8 cellular contexts compared by ENCODE assay signal in the genomic region with DNA sequence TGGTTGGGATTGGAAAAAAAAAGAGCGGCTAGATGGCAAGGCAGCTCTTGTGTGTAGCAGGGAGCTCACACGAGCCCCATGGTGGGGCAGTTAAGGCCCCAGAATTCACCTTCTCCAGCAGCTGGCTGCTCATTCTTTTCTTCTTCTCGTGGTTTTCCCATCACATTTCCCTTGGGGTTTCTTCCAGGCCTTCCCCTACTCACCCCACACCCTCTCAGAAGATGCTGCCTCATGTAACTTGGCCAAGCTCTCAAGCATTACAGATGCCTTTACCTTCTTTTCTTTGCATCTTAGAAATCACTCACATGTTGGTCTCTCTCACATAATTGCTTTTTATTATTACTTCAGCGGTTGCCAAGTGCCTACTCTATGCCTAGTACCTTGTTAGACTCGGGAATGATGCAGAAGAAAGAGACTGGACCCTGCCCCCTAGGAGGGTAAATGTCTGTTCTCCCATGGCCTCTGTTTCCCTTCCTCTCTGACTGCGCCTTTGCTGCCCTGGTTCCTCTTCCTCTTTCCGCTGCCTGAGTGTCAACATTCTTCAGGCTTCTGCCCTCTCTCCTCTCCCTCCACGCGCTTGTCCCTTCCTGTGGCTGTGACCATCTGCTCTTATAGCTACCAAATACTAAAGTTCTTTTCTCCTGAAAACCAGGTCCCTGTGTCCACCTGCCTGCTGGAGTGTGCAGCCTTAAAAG. TPM values are rescaled to one million over a fixed set of nuclear protein-coding genes. Genes with fewer than 3 reads are reported as not detected.
DNase-seq lines count a peak whose midpoint lies in the region; ATAC-seq and TF ChIP-seq lines count a peak whose summit lies in the region.

No MANE protein-coding gene starts in this region.

- no peak for DNase-seq in CD4-positive, alpha-beta memory T cell
- DNase-seq in NAMALWA (ENCODE audit: low spot score) = peak; percentile 45
- no peak for DNase-seq in mammary epithelial cell
- no peak for DNase-seq in NCI-H1105 treated with DMSO at 0.1 percent for 48 hours (lab: John Stamatoyannopoulos, UW)

- TF ChIP-seq CTCF in mammary epithelial cell (conservative IDR thresholded peaks at IDR 0.05 in 1 of 2, IDR thresholded peaks at IDR 0.05 in 1 of 2; ENCODE audit: extremely low read depth in 1 of 2, insufficient read depth in 1 of 2, low read depth in 1 of 2, low read length in 2 of 2) = no peak

- peaks cover 45% of the 10 kb centered on the region for H3K4me1 ChIP-seq in CD4-positive, alpha-beta memory T cell (ENCODE audit: insufficient read depth, low read length)
- H3K4me1 ChIP-seq in mammary epithelial cell (ENCODE audit: insufficient read depth, low read length) (peaks cover 33% of the 10 kb centered on the region), muscle layer of duodenum (ENCODE audit: control insufficient read depth in 1 of 2, insufficient read depth in 2 of 2, low read length in 2 of 2) (peaks cover 0 to 20% of the 10 kb centered on the region in 2 donors)

- H3K79me2 ChIP-seq in mammary epithelial cell (ENCODE audit: insufficient read depth, low read length) = peaks cover 59% of the 10 kb centered on the region

- POLR2A ChIA-PET in CD4-positive, alpha-beta memory T cell (lab: Charles Lee; ENCODE audit: partially characterized antibody) = interaction anchor here (0.8 to 1.2 kb wide), 3 partner anchors 23 to 43 kb away, joined by 3 read pairs; no protein-coding TSS in a partner anchor

- no peaks in the 10 kb centered on the region for H3K9me3 Mint-ChIP-seq in CD4-positive, alpha-beta memory T cell

- H3K27ac Mint-ChIP-seq in CD4-positive, alpha-beta memory T cell = peak overlapping the region; percentile 61 to 95 (median 91)

- peak overlapping the region; percentile 58 for H3K9ac ChIP-seq in mammary epithelial cell (ENCODE audit: insufficient read depth, low read length)

- H3K36me3 ChIP-seq in CD4-positive, alpha-beta memory T cell (ENCODE audit: insufficient read depth, low read length) = no peaks in the 10 kb centered on the region
- no peaks in the 10 kb centered on the region for H3K36me3 ChIP-seq in mammary epithelial cell (ENCODE audit: insufficient read depth, low read length)
- no peaks in the 10 kb centered on the region for H3K36me3 ChIP-seq in muscle layer of duodenum (ENCODE audit: control insufficient read depth in 1 of 2, insufficient read depth in 2 of 2, low read length in 2 of 2)

- H3K27me3 Mint-ChIP-seq in CD4-positive, alpha-beta memory T cell = no peaks in the 10 kb centered on the region

- H3K4me1 Mint-ChIP-seq in CD4-positive, alpha-beta memory T cell = peaks cover 46 to 66% (median 56%) of the 10 kb centered on the region in 4 donors

- peaks cover 13 to 16% of the 10 kb centered on the region in 2 donors for H3K36me3 Mint-ChIP-seq in CD4-positive, alpha-beta memory T cell

- no peak overlapping the region for H3K27ac ChIP-seq in CD4-positive, alpha-beta memory T cell (ENCODE audit: low read depth, low read length)
- H3K27ac ChIP-seq in mammary epithelial cell (ENCODE audit: insufficient read depth, low read depth, low read length) = peak overlapping the region; percentile 76
- peak overlapping the region; percentile 41 for H3K27ac ChIP-seq in muscle layer of duodenum (ENCODE audit: low read length)

- no peaks in the 10 kb centered on the region for H4K20me1 ChIP-seq in mammary epithelial cell (ENCODE audit: insufficient read depth, low read length)

- H3K4me3 ChIP-seq in CD4-positive, alpha-beta memory T cell (ENCODE audit: low read length in 2 of 2) = no peak overlapping the region
- H3K4me3 ChIP-seq in mammary epithelial cell (replicated peaks in 1 of 3; ENCODE audit: insufficient read depth in 1 of 3, low read depth in 2 of 3, low read length in 3 of 3) (no peak overlapping the region), muscle layer of duodenum (ENCODE audit: low read depth in 1 of 2, low read length in 2 of 2) (no peak overlapping the region)

- no peak for ATAC-seq in HG02798 (IDR thresholded peaks at IDR 0.05; ENCODE audit: poor library complexity, unreplicated experiment)
- no peak for ATAC-seq in HG03439 (IDR thresholded peaks at IDR 0.05; ENCODE audit: unreplicated experiment)
- no peak for ATAC-seq in HG03159 (IDR thresholded peaks at IDR 0.05; ENCODE audit: unreplicated experiment)

- intact Hi-C loops in CD4-positive, alpha-beta memory T cell (cut with micrococcal nuclease) = no loop called here
- intact Hi-C loops in mammary epithelial cell (cut with micrococcal nuclease) = no loop called here

- dilution Hi-C loops in mammary epithelial cell (cut with HindIII; ENCODE audit: low sequenced_read_pairs) = no loop called here

- H3K27me3 ChIP-seq in CD4-positive, alpha-beta memory T cell (ENCODE audit: insufficient read depth, low read length) = no peaks in the 10 kb centered on the region
- H3K27me3 ChIP-seq in mammary epithelial cell (ENCODE audit: insufficient read depth, low read length) (no peaks in the 10 kb centered on the region), muscle layer of duodenum (ENCODE audit: low read depth, low read length) (no peaks in the 10 kb centered on the region)

- peak overlapping the region in 7 of 8 donors; percentile 43 to 80 (median 77) for H3K4me3 Mint-ChIP-seq in CD4-positive, alpha-beta memory T cell

- no peaks in the 10 kb centered on the region for H3K9me3 ChIP-seq in CD4-positive, alpha-beta memory T cell (ENCODE audit: control insufficient read depth in 1 of 2, low read length in 2 of 2)
- H3K9me3 ChIP-seq in mammary epithelial cell (replicated peaks; ENCODE audit: insufficient read depth, low read length) = no peaks in the 10 kb centered on the region
- H3K9me3 ChIP-seq in muscle layer of duodenum (ENCODE audit: control insufficient read depth in 1 of 2, low read length in 2 of 2) = no peaks in the 10 kb centered on the region

- in situ Hi-C loops in mammary epithelial cell (cut with MboI; ENCODE audit: low sequenced_read_pairs in 2 of 2) = no loop called here

- BruUV-seq in mammary epithelial cell (replicated peaks; lab: Mats Ljungman, UMichigan) = TSS peak; percentile 33

- 84% methylated on average over 9 of the region's 9 CpGs for WGBS in mammary epithelial cell (ENCODE audit: low coverage, missing lambda C conversion rate)

- H3K4me2 ChIP-seq in mammary epithelial cell (ENCODE audit: insufficient read depth, low read depth, low read length) = peak overlapping the region; percentile 31

- CTCF ChIA-PET in CD4-positive, alpha-beta memory T cell (lab: Charles Lee; ENCODE audit: partially characterized antibody) = interaction anchor here (0.6 to 1.5 kb wide), 4 partner anchors 8 to 78 kb away, joined by 3 to 5 read pairs (median 4); no protein-coding TSS in a partner anchor
- CTCF ChIA-PET in mammary epithelial cell (lab: Charles Lee; ENCODE audit: low non-redundant PET) = interaction anchor here (0.6 kb wide), 1 partner anchor 672 kb away, joined by 8 read pairs; no protein-coding TSS in a partner anchor

- peak overlapping the region; percentile 69 for H2AFZ ChIP-seq in mammary epithelial cell (ENCODE audit: low read depth, low read length)

RNA-seq across cellular contexts. Expression of gene PPARD, which starts 28.6 kb away (rescaled TPM):
- total RNA-seq in CD4-positive, alpha-beta memory T cell = 10 to 100 TPM; 37.2 to 38.7 TPM
- 10 to 100 TPM in 1 of 2 donors, 1 to 10 TPM in 1; 2.6 to 10.7 TPM for polyA plus RNA-seq in CD4-positive, alpha-beta memory T cell
- 10 to 100 TPM in 1 of 2 donors, 1 to 10 TPM in 1; 6.8 to 47.1 TPM for total RNA-seq in mammary epithelial cell
- polyA plus RNA-seq in mammary epithelial cell = 21.6 TPM
- 33.6 TPM for polyA minus RNA-seq in mammary epithelial cell
